Comparison of ENCODE assay signal across 21 cellular contexts in genomic region chr6:41190791-41191190, GRCh38. TPM values are rescaled to one million over a fixed set of nuclear protein-coding genes. Genes with fewer than 3 reads are reported as not detected.
"Had no signal": no experiment of that assay in that cellular context is flagged by ENCODE, and none has a peak within 500 bp of the region (broad histone marks: within the 10 kb centered on the region; RNA-seq: fewer than 3 reads in every experiment).

No MANE protein-coding gene starts in this region.

- H3K9ac ChIP-seq: neural progenitor cell had no signal

- H3K4me2 ChIP-seq: neural progenitor cell had no signal

- H2AFZ ChIP-seq: neural progenitor cell had no signal

- ATAC-seq: gastrocnemius medialis, psoas muscle had no signal

- H3K36me3 Mint-ChIP-seq: brain, neural progenitor cell had no signal

- H3K4me3 Mint-ChIP-seq: activated CD4-positive, alpha-beta memory T cell treated with anti-CD3 and anti-CD28 coated beads, Interleukin-2, amount 10 ng/mL, durations not matched to agents 7 days and 5 days; activated CD4-positive, alpha-beta T cell treated with anti-CD3 and anti-CD28 coated beads for 36 hours; activated T-helper 17 cell treated with anti-CD3 and anti-CD28 coated beads, Interleukin-2, amount 50 U/mL, for 72 hours; brain; naive thymus-derived CD4-positive, alpha-beta T cell; neural progenitor cell; stimulated activated naive CD8-positive, alpha-beta T cell treated with anti-CD3 and anti-CD28 coated beads, Interleukin-15, Interleukin-2, amounts not matched to agents 100 ng/mL and 50 ng/mL, for 24 hours had no signal

- DNase-seq: activated CD4-positive, alpha-beta T cell treated with anti-CD3 and anti-CD28 coated beads for 36 hours; activated T-cell treated with anti-CD3 and anti-CD28 coated beads, Interleukin-2, amount 50 U/mL, for 1 hour; central memory CD4-positive, alpha-beta T cell; colonic mucosa; gastrocnemius medialis; kidney; mammary epithelial cell; ovary; psoas muscle had no signal

- H3K9me3 ChIP-seq: colonic mucosa, gastrocnemius medialis, ovary, psoas muscle had no signal

- H3K27ac ChIP-seq: colonic mucosa, gastrocnemius medialis, neural progenitor cell, ovary, psoas muscle, skin epidermis, tibial nerve had no signal

- H3K27ac Mint-ChIP-seq: activated CD4-positive, alpha-beta T cell treated with anti-CD3 and anti-CD28 coated beads for 36 hours; neural progenitor cell; stimulated activated naive CD8-positive, alpha-beta T cell treated with anti-CD3 and anti-CD28 coated beads, Interleukin-15, Interleukin-2, amounts not matched to agents 100 ng/mL and 50 ng/mL, for 24 hours had no signal

- H3K27me3 Mint-ChIP-seq: activated CD4-positive, alpha-beta memory T cell treated with anti-CD3 and anti-CD28 coated beads, Interleukin-2, amount 10 ng/mL, durations not matched to agents 7 days and 5 days; activated CD4-positive, alpha-beta T cell treated with anti-CD3 and anti-CD28 coated beads for 36 hours; activated T-helper 17 cell treated with anti-CD3 and anti-CD28 coated beads, Interleukin-2, amount 50 U/mL, for 72 hours; naive thymus-derived CD4-positive, alpha-beta T cell; stimulated activated naive CD8-positive, alpha-beta T cell treated with anti-CD3 and anti-CD28 coated beads, Interleukin-15, Interleukin-2, amounts not matched to agents 100 ng/mL and 50 ng/mL, for 24 hours had no signal

- H3K4me3 ChIP-seq: colonic mucosa, gastrocnemius medialis, mucosa of descending colon, neural progenitor cell, ovary, psoas muscle, skin epidermis, tibial nerve had no signal

- H3K4me1 ChIP-seq: colonic mucosa, gastrocnemius medialis, neural progenitor cell, psoas muscle, tibial nerve had no signal

- H3K9me3 Mint-ChIP-seq: stimulated activated naive CD8-positive, alpha-beta T cell treated with anti-CD3 and anti-CD28 coated beads, Interleukin-15, Interleukin-2, amounts not matched to agents 100 ng/mL and 50 ng/mL, for 24 hours had no signal

- H3K27me3 ChIP-seq: colonic mucosa, neural progenitor cell, ovary had no signal

RNA-seq across cellular contexts. Expression of gene TREML2, which starts 10.2 kb away (rescaled TPM):
- total RNA-seq: mucosa of descending colon, tibial nerve had no signal

RNA-seq across cellular contexts. Expression of gene TREM2, which starts 27.9 kb away (rescaled TPM):
- total RNA-seq: activated CD4-positive, alpha-beta memory T cell treated with anti-CD3 and anti-CD28 coated beads, Interleukin-2, amount 10 ng/mL, durations not matched to agents 7 days and 5 days; activated CD4-positive, alpha-beta T cell treated with anti-CD3 and anti-CD28 coated beads for 36 hours; activated T-helper 17 cell treated with anti-CD3 and anti-CD28 coated beads, Interleukin-2, amount 50 U/mL, for 72 hours; T-helper 2 cell treated with Interferon-gamma antibody and Interleukin-4, amounts not matched to agents 100 ng/mL and 5 ng/mL, for 36 hours had no signal

RNA-seq across cellular contexts. Expression of gene TREML1, which starts 36.6 kb away (rescaled TPM):
- total RNA-seq: activated CD4-positive, alpha-beta memory T cell treated with anti-CD3 and anti-CD28 coated beads, Interleukin-2, amount 10 ng/mL, durations not matched to agents 7 days and 5 days; activated CD4-positive, alpha-beta T cell treated with anti-CD3 and anti-CD28 coated beads for 36 hours; activated T-helper 17 cell treated with anti-CD3 and anti-CD28 coated beads, Interleukin-2, amount 50 U/mL, for 72 hours; colonic mucosa; gastrocnemius medialis; left lobe of liver; T-helper 2 cell treated with Interferon-gamma antibody and Interleukin-4, amounts not matched to agents 100 ng/mL and 5 ng/mL, for 36 hours had no signal

RNA-seq across cellular contexts. Expression of gene TREML4, which starts 37.4 kb away (rescaled TPM):
- total RNA-seq: activated CD4-positive, alpha-beta memory T cell treated with anti-CD3 and anti-CD28 coated beads, Interleukin-2, amount 10 ng/mL, durations not matched to agents 7 days and 5 days; activated CD4-positive, alpha-beta T cell treated with anti-CD3 and anti-CD28 coated beads for 36 hours; activated T-helper 17 cell treated with anti-CD3 and anti-CD28 coated beads, Interleukin-2, amount 50 U/mL, for 72 hours; colonic mucosa; gastrocnemius medialis; kidney; left lobe of liver; mammary epithelial cell; mucosa of descending colon; ovary; psoas muscle; right cardiac atrium; T-helper 2 cell treated with Interferon-gamma antibody and Interleukin-4, amounts not matched to agents 100 ng/mL and 5 ng/mL, for 36 hours; tibial nerve had no signal
